ENCODE assay signal across 17 cellular contexts in genomic region chr17:6041261-6041660, GRCh38. TPM values are rescaled to one million over a fixed set of nuclear protein-coding genes. Genes with fewer than 3 reads are reported as not detected.
"Had no signal": no experiment of that assay in that cellular context is flagged by ENCODE, and none has a peak within 500 bp of the region (broad histone marks: within the 10 kb centered on the region; RNA-seq: fewer than 3 reads in every experiment).

No MANE protein-coding gene starts in this region.

- H3K4me1 ChIP-seq: adrenal gland, ascending aorta, esophagus squamous epithelium, left lung, tibial nerve had no signal

- FAIRE-seq: colon had no signal

- H3K9me3 ChIP-seq: adrenal gland, ascending aorta, esophagus squamous epithelium, left lung, mucosa of descending colon had no signal

- H3K4me3 ChIP-seq: adrenal gland, ascending aorta, esophagus squamous epithelium, left lung, mucosa of descending colon, tibial nerve had no signal

- H3K27me3 ChIP-seq: ascending aorta, tibial nerve had no signal

- H3K27ac ChIP-seq: adrenal gland, ascending aorta, esophagus squamous epithelium, left lung, tibial nerve had no signal

- H3K36me3 ChIP-seq: adrenal gland, ascending aorta, esophagus squamous epithelium, left lung, tibial nerve had no signal

- DNase-seq: activated B cell treated with CpG ODN at 0.5 μM for 24 hours; activated CD4-positive, alpha-beta T cell treated with anti-CD3 and anti-CD28 coated beads, Interleukin-2, amount 50 U/mL, for 4 hours; activated effector memory CD4-positive, alpha-beta T cell treated with Interleukin-2 at 50 U/mL for 16 hours; activated naive CD4-positive, alpha-beta T cell treated with Interleukin-2 at 50 U/mL for 16 hours; adrenal gland; dermis blood vessel endothelial cell; effector CD4-positive, alpha-beta T cell; esophagus squamous epithelium; foreskin melanocyte; left lung; mucosa of descending colon; right cardiac atrium; stimulated activated naive CD4-positive, alpha-beta T cell treated with Interleukin-2 at 50 U/mL for 16 hours had no signal

RNA-seq across cellular contexts. Expression of gene WSCD1, which starts 28.9 kb away (rescaled TPM):
- total RNA-seq: activated B cell treated with CpG ODN at 0.5 μM for 24 hours, osteoblast had no signal
